ENCODE assay signal across 8 cellular contexts in genomic region chr22:42269407-42270177, GRCh38. TPM values are rescaled to one million over a fixed set of nuclear protein-coding genes. Genes with fewer than 3 reads are reported as not detected.
A peak's percentile ranks its signal among the peaks of the same experiment; 100 is the strongest.
DNase-seq lines count a peak whose midpoint lies in the region; ATAC-seq lines count a peak whose summit lies in the region.

No MANE protein-coding gene starts in this region.

- H3K27me3 Mint-ChIP-seq in stimulated activated naive B cell treated with anti-CD40 and anti-IgM and Interleukin-4, amounts not matched to agents 10 μg/mL and 1 μg/mL and 100 μg/mL, for 72 hours = no peaks in the 10 kb centered on the region

- peak overlapping the region; percentile 94 to 96 for H3K4me3 Mint-ChIP-seq in stimulated activated naive B cell treated with anti-CD40 and anti-IgM and Interleukin-4, amounts not matched to agents 10 μg/mL and 1 μg/mL and 100 μg/mL, for 72 hours

- no peaks in the 10 kb centered on the region for H3K9me3 Mint-ChIP-seq in stimulated activated naive B cell treated with anti-CD40 and anti-IgM and Interleukin-4, amounts not matched to agents 10 μg/mL and 1 μg/mL and 100 μg/mL, for 72 hours

- H3K27ac Mint-ChIP-seq in stimulated activated naive B cell treated with anti-CD40 and anti-IgM and Interleukin-4, amounts not matched to agents 10 μg/mL and 1 μg/mL and 100 μg/mL, for 72 hours = peak overlapping the region; percentile 83

- ATAC-seq in GM18511 (IDR thresholded peaks at IDR 0.05; ENCODE audit: unreplicated experiment) (peak; percentile 60), HG02981 (IDR thresholded peaks at IDR 0.05; ENCODE audit: unreplicated experiment) (peak; percentile 43)
- peak; percentile 72 to 74 for ATAC-seq in stimulated activated naive B cell treated with anti-CD40 and anti-IgM and Interleukin-4, amounts not matched to agents 10 μg/mL and 1 μg/mL and 100 μg/mL, for 72 hours (replicated peaks)

- H3K4me1 Mint-ChIP-seq in stimulated activated naive B cell treated with anti-CD40 and anti-IgM and Interleukin-4, amounts not matched to agents 10 μg/mL and 1 μg/mL and 100 μg/mL, for 72 hours = peaks cover 22 to 27% of the 10 kb centered on the region in 2 donors

- DNase-seq in 8988T (peak; percentile 77), NCI-H526 (lab: John Stamatoyannopoulos, UW) (peak; percentile 26 to 72), epidermal melanocyte (ENCODE audit: insufficient read length, low spot score) (peak; percentile 36), myocyte (ENCODE audit: low read depth) (peak; percentile 10)
- DNase-seq in activated CD8-positive, alpha-beta memory T cell treated with anti-CD3 and anti-CD28 coated beads for 48 hours (ENCODE audit: low read depth in 2 of 3, low spot score in 2 of 3) = peak; percentile 35 to 51 (median 50)
- DNase-seq in stimulated activated naive B cell treated with anti-CD40 and anti-IgM and Interleukin-4, amounts not matched to agents 10 μg/mL and 1 μg/mL and 100 μg/mL, for 72 hours = peak; percentile 53

- H3K36me3 Mint-ChIP-seq in stimulated activated naive B cell treated with anti-CD40 and anti-IgM and Interleukin-4, amounts not matched to agents 10 μg/mL and 1 μg/mL and 100 μg/mL, for 72 hours = peaks cover 6 to 11% of the 10 kb centered on the region in 2 donors

RNA-seq across cellular contexts. Expression of gene TCF20, which starts 0.9 kb away (rescaled TPM):
- 10.9 and 11.5 TPM in 2 replicates for total RNA-seq in myocyte
- polyA plus RNA-seq in myocyte (2012) = 7.8 TPM

Comparison
In these comparisons a context has a peak if more than half of its experiments do, and no peak if none do; other contexts are left out.
1. Peak in every context shown above with its lines: DNase-seq and ATAC-seq.
2. DNase-seq: peak in every context shown above with its lines; median percentile 77 in 8988T; 53 in stimulated activated naive B cell treated with anti-CD40 and anti-IgM and Interleukin-4, amounts not matched to agents 10 μg/mL and 1 μg/mL and 100 μg/mL, for 72 hours; 50 in activated CD8-positive, alpha-beta memory T cell treated with anti-CD3 and anti-CD28 coated beads for 48 hours; 49 in NCI-H526; 36 in epidermal melanocyte; 10 in myocyte.